ENCODE assay signal across 10 cellular contexts in the genomic region with DNA sequence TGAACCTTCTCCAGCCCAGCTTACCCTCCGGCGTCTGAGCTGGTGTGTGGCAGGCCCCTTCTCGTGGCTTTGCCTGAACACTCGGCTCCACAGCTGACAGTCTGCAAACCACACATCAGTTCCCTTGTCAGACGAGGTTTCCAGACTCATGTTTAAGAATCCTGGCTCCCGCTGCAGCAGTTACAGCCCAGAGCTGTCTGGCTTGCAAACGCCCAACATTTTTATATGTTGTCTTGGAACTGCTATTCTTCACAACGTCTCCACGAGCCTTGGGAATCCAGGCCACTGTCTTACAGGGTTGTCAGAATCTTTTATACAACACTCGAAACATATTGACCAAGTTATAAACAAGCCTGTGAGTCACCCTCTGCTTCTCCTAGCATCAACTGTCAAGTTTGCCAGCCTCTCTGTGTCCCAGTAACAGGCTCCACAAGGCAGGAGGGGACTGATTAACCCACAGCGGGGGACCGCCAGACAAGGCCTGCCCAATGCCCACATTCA.
A peak's percentile ranks its signal among the peaks of the same experiment; 100 is the strongest.
DNase-seq lines count a peak whose midpoint lies in the region; ATAC-seq and TF ChIP-seq lines count a peak whose summit lies in the region.
"Had no signal": no experiment of that assay in that cellular context is flagged by ENCODE, and none has a peak within 500 bp of the region (broad histone marks: within the 10 kb centered on the region; RNA-seq: fewer than 3 reads in every experiment).

No MANE protein-coding gene starts in this region.

- H3K27me3 ChIP-seq in brain microvascular endothelial cell (replicated peaks), result no peaks in the 10 kb centered on the region
- no peaks in the 10 kb centered on the region for H3K27me3 ChIP-seq in liver (ENCODE audit: control insufficient read depth in 4 of 4, insufficient read depth in 4 of 4, low read length in 3 of 4)
- H3K27me3 ChIP-seq in tibial artery, result no peaks in the 10 kb centered on the region

- H3K4me3 ChIP-seq in brain microvascular endothelial cell (ENCODE audit: low read depth, low read length) (no peak overlapping the region), liver (ENCODE audit: low read depth in 1 of 3, low read length in 3 of 3) (no peak overlapping the region), tibial artery (no peak overlapping the region)

- WGBS in liver, result 46% methylated on average over 12 of the region's 12 CpGs

- TF ChIP-seq RAD21 in liver (IDR thresholded peaks at IDR 0.05), result peak in 1 of 2 donors; percentile 8

- H3K9me3 ChIP-seq in liver (ENCODE audit: control insufficient read depth in 4 of 4, low read length in 3 of 4), result no peaks in the 10 kb centered on the region
- no peaks in the 10 kb centered on the region for H3K9me3 ChIP-seq in tibial artery

- H3K36me3 ChIP-seq in brain microvascular endothelial cell (replicated peaks) (no peaks in the 10 kb centered on the region), liver (ENCODE audit: control insufficient read depth in 4 of 4, insufficient read depth in 3 of 4, low read depth in 1 of 4, low read length in 3 of 4) (peaks cover 0 to 4% (median 1%) of the 10 kb centered on the region in 4 donors), tibial artery (no peaks in the 10 kb centered on the region)

- ATAC-seq in HG03442 (IDR thresholded peaks at IDR 0.05; ENCODE audit: unreplicated experiment), result no peak
- ATAC-seq: activated CD8-positive, alpha-beta T cell treated with anti-CD3 and anti-CD28 coated beads, Interleukin-2, amount 10 ng/mL, durations not matched to agents 7 days and 5 days had no signal

- DNase-seq in M059J (ENCODE audit: low read depth), result peak; percentile 89
- peak; percentile 58 for DNase-seq in brain microvascular endothelial cell
- DNase-seq in tibial artery, result peak; percentile 24 to 68
- no peak for DNase-seq in NCI-H446 treated with DMSO at 0.1 percent for 48 hours (lab: John Stamatoyannopoulos, UW)
- no peak for DNase-seq in DMS53 treated with DMSO at 0.1 percent for 48 hours (lab: John Stamatoyannopoulos, UW; ENCODE audit: unreplicated experiment)
- DNase-seq: activated CD8-positive, alpha-beta T cell treated with anti-CD3 and anti-CD28 coated beads, Interleukin-2, amount 10 ng/mL, durations not matched to agents 7 days and 5 days; cortex of kidney; kidney glomerular epithelial cell had no signal

- in situ Hi-C loops in brain microvascular endothelial cell (cut with HindIII; ENCODE audit: low pct_ligation_motif_present, low sequenced_read_pairs), result no loop called here

- no peak overlapping the region for H3K9ac ChIP-seq in liver (ENCODE audit: low read depth in 1 of 2, low read length in 2 of 2)

- peaks cover 31 to 62% (median 47%) of the 10 kb centered on the region in 4 donors for H3K4me1 ChIP-seq in liver (ENCODE audit: control insufficient read depth in 4 of 4, insufficient read depth in 4 of 4, low read length in 3 of 4)
- H3K4me1 ChIP-seq in tibial artery, result peaks cover 0 to 63% (median 32%) of the 10 kb centered on the region in 4 donors

- intact Hi-C loops in tibial artery (cut with DNase I; ENCODE audit: low total_unique reads), result no loop called here

- H3K27ac ChIP-seq in brain microvascular endothelial cell (peak overlapping the region; percentile 49), liver (ENCODE audit: low read depth in 1 of 2, low read length in 2 of 2) (peak overlapping the region; percentile 60 to 85), tibial artery (peak overlapping the region; percentile 38 to 51)

- no peak for TF ChIP-seq CTCF in brain microvascular endothelial cell (IDR thresholded peaks at IDR 0.05; ENCODE audit: low read depth, low read length, missing control alignments)
- TF ChIP-seq CTCF in liver (IDR thresholded peaks at IDR 0.05; ENCODE audit: low read depth, low read length, missing input control), result no peak
- no peak for TF ChIP-seq CTCF in tibial artery (IDR thresholded peaks at IDR 0.05)

TF ChIP-seq in liver, 16 proteins besides CTCF, POLR2A, EP300 and RAD21:
- TF ChIP-seq, protein P1, sequence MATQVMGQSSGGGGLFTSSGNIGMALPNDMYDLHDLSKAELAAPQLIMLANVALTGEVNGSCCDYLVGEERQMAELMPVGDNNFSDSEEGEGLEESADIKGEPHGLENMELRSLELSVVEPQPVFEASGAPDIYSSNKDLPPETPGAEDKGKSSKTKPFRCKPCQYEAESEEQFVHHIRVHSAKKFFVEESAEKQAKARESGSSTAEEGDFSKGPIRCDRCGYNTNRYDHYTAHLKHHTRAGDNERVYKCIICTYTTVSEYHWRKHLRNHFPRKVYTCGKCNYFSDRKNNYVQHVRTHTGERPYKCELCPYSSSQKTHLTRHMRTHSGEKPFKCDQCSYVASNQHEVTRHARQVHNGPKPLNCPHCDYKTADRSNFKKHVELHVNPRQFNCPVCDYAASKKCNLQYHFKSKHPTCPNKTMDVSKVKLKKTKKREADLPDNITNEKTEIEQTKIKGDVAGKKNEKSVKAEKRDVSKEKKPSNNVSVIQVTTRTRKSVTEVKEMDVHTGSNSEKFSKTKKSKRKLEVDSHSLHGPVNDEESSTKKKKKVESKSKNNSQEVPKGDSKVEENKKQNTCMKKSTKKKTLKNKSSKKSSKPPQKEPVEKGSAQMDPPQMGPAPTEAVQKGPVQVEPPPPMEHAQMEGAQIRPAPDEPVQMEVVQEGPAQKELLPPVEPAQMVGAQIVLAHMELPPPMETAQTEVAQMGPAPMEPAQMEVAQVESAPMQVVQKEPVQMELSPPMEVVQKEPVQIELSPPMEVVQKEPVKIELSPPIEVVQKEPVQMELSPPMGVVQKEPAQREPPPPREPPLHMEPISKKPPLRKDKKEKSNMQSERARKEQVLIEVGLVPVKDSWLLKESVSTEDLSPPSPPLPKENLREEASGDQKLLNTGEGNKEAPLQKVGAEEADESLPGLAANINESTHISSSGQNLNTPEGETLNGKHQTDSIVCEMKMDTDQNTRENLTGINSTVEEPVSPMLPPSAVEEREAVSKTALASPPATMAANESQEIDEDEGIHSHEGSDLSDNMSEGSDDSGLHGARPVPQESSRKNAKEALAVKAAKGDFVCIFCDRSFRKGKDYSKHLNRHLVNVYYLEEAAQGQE (IDR thresholded peaks at IDR 0.05), result no peak
- TF ChIP-seq ZBTB33 (IDR thresholded peaks at IDR 0.05) (no peak), JUND (IDR thresholded peaks at IDR 0.05) (peak in 1 of 2 donors; percentile 36), MAX (IDR thresholded peaks at IDR 0.05) (no peak), YY1 (IDR thresholded peaks at IDR 0.05) (no peak)

Comparison
In these comparisons a context has a peak if more than half of its experiments do, and no peak if none do; other contexts are left out.
1. DNase-seq: peak in M059J (single experiment), brain microvascular endothelial cell (single experiment) and tibial artery (2 of 2); none in NCI-H446 treated with DMSO at 0.1 percent for 48 hours (single experiment) and DMS53 treated with DMSO at 0.1 percent for 48 hours (single experiment).
2. Peak in every context shown above with its lines, with median percentiles within 50 percentile points of each other: H3K27ac ChIP-seq.